ENCODE assay signal across 8 cellular contexts in the genomic region with DNA sequence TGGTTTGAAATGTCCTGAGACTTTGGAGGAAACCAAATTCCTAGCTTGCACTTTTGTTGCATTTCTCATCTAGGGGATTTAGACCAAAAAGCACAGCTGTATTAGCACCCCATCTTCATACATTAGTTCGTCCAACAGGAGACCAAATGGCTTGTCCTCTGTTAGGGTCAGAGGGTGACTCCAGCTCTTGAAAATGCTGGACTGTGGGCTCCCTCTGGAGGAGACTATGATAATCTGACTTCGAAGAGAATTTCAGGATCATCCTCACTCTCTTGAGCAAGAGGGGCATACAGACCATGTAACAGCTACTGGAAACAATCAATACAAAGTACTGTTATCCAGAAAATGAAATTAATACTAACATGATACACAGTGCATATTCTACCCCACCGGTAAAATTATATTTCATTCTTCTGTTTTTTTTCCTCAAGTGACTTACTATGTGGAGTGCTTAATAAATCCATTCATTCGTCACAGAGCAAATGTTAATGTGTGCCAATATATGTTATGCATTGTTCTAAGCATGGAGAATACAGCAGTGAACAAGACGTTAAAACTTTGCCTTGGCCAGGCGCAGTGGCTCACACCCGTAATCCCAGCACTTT.
A peak's percentile ranks its signal among the peaks of the same experiment; 100 is the strongest.
DNase-seq lines count a peak whose midpoint lies in the region; ATAC-seq, FAIRE-seq and TF ChIP-seq lines count a peak whose summit lies in the region.

No MANE protein-coding gene starts in this region.

- no peak overlapping the region for H3K27ac ChIP-seq in VCaP

- DNase-seq in AG08396 (ENCODE audit: low spot score) (peak; percentile 67), GM12891 (ENCODE audit: insufficient read length, low spot score) (peak; percentile 10), NCI-H2029 (lab: John Stamatoyannopoulos, UW) (peak; percentile 51), lung microvascular endothelial cell (ENCODE audit: low read depth in 2 of 2) (peak; percentile 85 to 91)
- DNase-seq in effector memory CD8-positive, alpha-beta T cell: peak; percentile 30 to 36 (median 30)
- DNase-seq in stimulated activated naive B cell treated with anti-CD40 and anti-IgM and Interleukin-4, amounts not matched to agents 10 μg/mL and 1 μg/mL and 100 μg/mL, for 72 hours: peak; percentile 3

- H3K27me3 Mint-ChIP-seq in effector memory CD8-positive, alpha-beta T cell: peaks cover 18 to 20% of the 10 kb centered on the region in 2 donors
- H3K27me3 Mint-ChIP-seq in stimulated activated naive B cell treated with anti-CD40 and anti-IgM and Interleukin-4, amounts not matched to agents 10 μg/mL and 1 μg/mL and 100 μg/mL, for 72 hours: peaks cover 14 to 26% of the 10 kb centered on the region in 2 donors

- peak; percentile 88 for FAIRE-seq in GM12891 (lab: Jason Lieb, UNC)

- peaks cover 3% of the 10 kb centered on the region for H3K36me3 Mint-ChIP-seq in effector memory CD8-positive, alpha-beta T cell (ENCODE audit: insufficient read depth)
- H3K36me3 Mint-ChIP-seq in stimulated activated naive B cell treated with anti-CD40 and anti-IgM and Interleukin-4, amounts not matched to agents 10 μg/mL and 1 μg/mL and 100 μg/mL, for 72 hours: peaks cover 8 to 10% of the 10 kb centered on the region in 2 donors

- H3K27ac Mint-ChIP-seq in effector memory CD8-positive, alpha-beta T cell: peak overlapping the region in 1 of 2 donors; percentile 15
- no peak overlapping the region for H3K27ac Mint-ChIP-seq in stimulated activated naive B cell treated with anti-CD40 and anti-IgM and Interleukin-4, amounts not matched to agents 10 μg/mL and 1 μg/mL and 100 μg/mL, for 72 hours

- no peaks in the 10 kb centered on the region for H3K4me1 Mint-ChIP-seq in effector memory CD8-positive, alpha-beta T cell (ENCODE audit: low read depth in 2 of 2)
- H3K4me1 Mint-ChIP-seq in stimulated activated naive B cell treated with anti-CD40 and anti-IgM and Interleukin-4, amounts not matched to agents 10 μg/mL and 1 μg/mL and 100 μg/mL, for 72 hours: no peaks in the 10 kb centered on the region

- no peak for TF ChIP-seq POLR2A in GM12891 (IDR thresholded peaks at IDR 0.05; ENCODE audit: low read depth, low read length)

- peak; percentile 81 for ATAC-seq in effector memory CD8-positive, alpha-beta T cell (replicated peaks)
- peak; percentile 83 to 89 for ATAC-seq in stimulated activated naive B cell treated with anti-CD40 and anti-IgM and Interleukin-4, amounts not matched to agents 10 μg/mL and 1 μg/mL and 100 μg/mL, for 72 hours (replicated peaks)
- no peak for ATAC-seq in HG03439 (IDR thresholded peaks at IDR 0.05; ENCODE audit: unreplicated experiment)

- H3K9me3 Mint-ChIP-seq in effector memory CD8-positive, alpha-beta T cell: no peaks in the 10 kb centered on the region
- peaks cover 12 to 14% of the 10 kb centered on the region in 2 donors for H3K9me3 Mint-ChIP-seq in stimulated activated naive B cell treated with anti-CD40 and anti-IgM and Interleukin-4, amounts not matched to agents 10 μg/mL and 1 μg/mL and 100 μg/mL, for 72 hours

- H3K4me3 Mint-ChIP-seq in effector memory CD8-positive, alpha-beta T cell: no peak overlapping the region
- no peak overlapping the region for H3K4me3 Mint-ChIP-seq in stimulated activated naive B cell treated with anti-CD40 and anti-IgM and Interleukin-4, amounts not matched to agents 10 μg/mL and 1 μg/mL and 100 μg/mL, for 72 hours

- TF ChIP-seq CTCF in VCaP (conservative IDR thresholded peaks at IDR 0.05): peak; percentile 82

TF ChIP-seq in GM12891, 5 proteins besides CTCF, POLR2A, EP300 and RAD21:
- TF ChIP-seq TAF1 (IDR thresholded peaks at IDR 0.05; ENCODE audit: low read depth, low read length) (no peak), POLR2AphosphoS5 (IDR thresholded peaks at IDR 0.05; ENCODE audit: low read depth, low read length) (no peak), PAX5 (IDR thresholded peaks at IDR 0.05; ENCODE audit: insufficient read depth, low read length, severe bottlenecking) (no peak), SPI1 (IDR thresholded peaks at IDR 0.05; ENCODE audit: low read depth, low read length) (no peak), POU2F2 (IDR thresholded peaks at IDR 0.05; ENCODE audit: low read depth, low read length) (no peak)

Comparison
In these comparisons a context has a peak if more than half of its experiments do, and no peak if none do; other contexts are left out.
1. DNase-seq: peak in every context shown above with its lines; median percentile 88 in lung microvascular endothelial cell; 67 in AG08396; 51 in NCI-H2029; 30 in effector memory CD8-positive, alpha-beta T cell; 10 in GM12891; 3 in stimulated activated naive B cell treated with anti-CD40 and anti-IgM and Interleukin-4, amounts not matched to agents 10 μg/mL and 1 μg/mL and 100 μg/mL, for 72 hours.